In the genomic region with DNA sequence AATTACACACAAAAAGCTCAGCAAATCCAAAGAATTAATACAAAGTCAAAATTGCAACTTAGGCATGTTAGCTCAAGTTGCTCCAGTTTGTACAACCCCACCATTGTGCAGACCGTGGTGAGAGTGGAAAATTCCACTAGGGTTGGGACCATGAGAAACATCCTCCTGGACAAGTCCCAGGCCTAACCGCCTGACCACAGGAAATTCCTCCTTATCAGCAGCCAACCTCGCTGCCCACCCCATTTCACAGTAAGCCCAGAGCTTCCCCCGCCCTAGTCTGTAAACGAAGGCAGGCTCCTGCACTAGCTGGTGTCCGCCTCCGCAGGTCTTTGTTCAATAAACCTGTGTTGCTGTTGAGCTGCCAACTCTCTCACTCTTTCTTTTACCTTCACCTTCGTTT, we compare ENCODE assay signal across 15 cellular contexts.
DNase-seq lines count a peak whose midpoint lies in the region; ATAC-seq, FAIRE-seq and TF ChIP-seq lines count a peak whose summit lies in the region.
"Had no signal": no experiment of that assay in that cellular context is flagged by ENCODE, and none has a peak within 500 bp of the region (broad histone marks: within the 10 kb centered on the region; RNA-seq: fewer than 3 reads in every experiment).

No MANE protein-coding gene starts in this region.

- FAIRE-seq in RCC 7860 (lab: Jason Lieb, UNC) = peak; percentile 94
- FAIRE-seq: G401.6, H54 had no signal

- H3K27ac Mint-ChIP-seq in mesothelial cell of epicardium = peak overlapping the region; percentile 43

- no peak for TF ChIP-seq CTCF in mesothelial cell of epicardium (IDR thresholded peaks at IDR 0.05; ENCODE audit: unreplicated experiment)

- H3K9me3 Mint-ChIP-seq in mesothelial cell of epicardium = peaks cover 19% of the 10 kb centered on the region

- H3K36me3 Mint-ChIP-seq in mesothelial cell of epicardium = no peaks in the 10 kb centered on the region

- no peak overlapping the region for H3K4me3 Mint-ChIP-seq in mesothelial cell of epicardium

- no peaks in the 10 kb centered on the region for H3K27me3 Mint-ChIP-seq in mesothelial cell of epicardium (ENCODE audit: low read depth)

- DNase-seq in HEK293T (ENCODE audit: extremely low spot score) (peak; percentile 10), RCC 7860 (ENCODE audit: low spot score) (peak; percentile 80), dermis microvascular lymphatic vessel endothelial cell (ENCODE audit: low read depth in 2 of 2) (peak; percentile 17 to 88), mesothelial cell of epicardium (ENCODE audit: low spot score in 2 of 2, unreplicated experiment in 2 of 2) (no peak), T1000 (lab: John Stamatoyannopoulos, UW) (no peak), T-helper 1 cell (no peak), NCI-H187 treated with DMSO at 0.1 percent for 48 hours (lab: John Stamatoyannopoulos, UW) (no peak)
- DNase-seq: C1 segment of cervical spinal cord; central memory CD4-positive, alpha-beta T cell; NCI-H1436; NCI-H69 had no signal

- CTCF ChIA-PET in HEK293T (lab: Yijun Ruan, JAX) = no interaction called here

- POLR2A ChIA-PET in HEK293T (lab: Yijun Ruan, JAX) = no interaction called here

- no peaks in the 10 kb centered on the region for H3K4me1 Mint-ChIP-seq in mesothelial cell of epicardium

- no peak for ATAC-seq in HG03175 (IDR thresholded peaks at IDR 0.05; ENCODE audit: unreplicated experiment)
- ATAC-seq: sciatic nerve had no signal

TF ChIP-seq in HEK293T, 16 proteins besides CTCF, POLR2A, EP300 and RAD21:
- TF ChIP-seq FOXM1 (IDR thresholded peaks at IDR 0.05; ENCODE audit: borderline replicate concordance) = no peak
- no peak for TF ChIP-seq BHLHE40 (IDR thresholded peaks at IDR 0.05; ENCODE audit: borderline replicate concordance)
- TF ChIP-seq ZNF384 (IDR thresholded peaks at IDR 0.05) = no peak
- no peak for TF ChIP-seq FOXA1 (IDR thresholded peaks at IDR 0.05)
- no peak for TF ChIP-seq CTBP1 (IDR thresholded peaks at IDR 0.05; ENCODE audit: borderline replicate concordance)
- TF ChIP-seq L3MBTL2 (conservative IDR thresholded peaks at IDR 0.05) = no peak
- TF ChIP-seq LEF1 (IDR thresholded peaks at IDR 0.05; ENCODE audit: borderline replicate concordance) = no peak
- TF ChIP-seq TARDBP (IDR thresholded peaks at IDR 0.05) = no peak
- TF ChIP-seq HDGF (IDR thresholded peaks at IDR 0.05; ENCODE audit: borderline replicate concordance) = no peak
- no peak for TF ChIP-seq SP1 (IDR thresholded peaks at IDR 0.05)
- TF ChIP-seq ARNT (IDR thresholded peaks at IDR 0.05) = no peak
- TF ChIP-seq ELF4 (IDR thresholded peaks at IDR 0.05) = no peak

Comparison
In these comparisons a context has a peak if more than half of its experiments do, and no peak if none do; other contexts are left out.
1. DNase-seq: peak in HEK293T (single experiment), RCC 7860 (single experiment) and dermis microvascular lymphatic vessel endothelial cell (2 of 2); none in mesothelial cell of epicardium (0 of 2), T1000 (single experiment), T-helper 1 cell (0 of 5) and NCI-H187 treated with DMSO at 0.1 percent for 48 hours (single experiment).